In genomic region chr14:92426237-92426636, GRCh38 we compare ENCODE assay signal across 21 cellular contexts.
DNase-seq lines count a peak whose midpoint lies in the region; ATAC-seq and TF ChIP-seq lines count a peak whose summit lies in the region.
"Had no signal": no experiment of that assay in that cellular context is flagged by ENCODE, and none has a peak within 500 bp of the region (broad histone marks: within the 10 kb centered on the region; RNA-seq: fewer than 3 reads in every experiment).

No MANE protein-coding gene starts in this region.

- H2AK5ac ChIP-seq in mesenchymal stem cell (ENCODE audit: low read length, severe bottlenecking) = no peak overlapping the region

- TF ChIP-seq POLR2A in Peyer's patch (IDR thresholded peaks at IDR 0.05) = no peak

- no peak overlapping the region for H3K18ac ChIP-seq in mesenchymal stem cell (ENCODE audit: low read depth in 1 of 2, low read length in 2 of 2)

- 44 to 47% methylated on average over 4 of the region's 4 CpGs for WGBS in heart right ventricle, 2 donors
- WGBS in mesenchymal stem cell = 67% methylated on average over 4 of the region's 4 CpGs

- H2BK5ac ChIP-seq in mesenchymal stem cell (ENCODE audit: low read depth, low read length, poor library complexity, severe bottlenecking) = no peak overlapping the region

- ATAC-seq in left lung (peak; percentile 50), heart right ventricle (no peak)
- ATAC-seq: activated CD4-positive, CD25-positive, alpha-beta regulatory T cell treated with anti-CD3 and anti-CD28 coated beads, Interleukin-2, amount 50 U/mL, for 24 hours; Panc1 had no signal

- peaks cover 28% of the 10 kb centered on the region for H3K4me1 Mint-ChIP-seq in HFFc6 (ENCODE audit: low read depth)

- H3K4me2 ChIP-seq in mesenchymal stem cell (ENCODE audit: low read length, poor library complexity, severe bottlenecking) = no peak overlapping the region
- H3K4me2 ChIP-seq: KMS-11 had no signal

- H4K8ac ChIP-seq in mesenchymal stem cell (ENCODE audit: low read length) = no peak overlapping the region

- H3K27ac ChIP-seq in left lung = peak overlapping the region in 1 of 2 donors; percentile 62
- H3K27ac ChIP-seq in heart right ventricle = no peak overlapping the region
- no peak overlapping the region for H3K27ac ChIP-seq in Peyer's patch
- no peak overlapping the region for H3K27ac ChIP-seq in mesenchymal stem cell (ENCODE audit: low read length, poor library complexity, severe bottlenecking)
- H3K27ac ChIP-seq: esophagus squamous epithelium, KMS-11, skin epidermis had no signal

- peak overlapping the region; percentile 2; the same call in 1 of the 2 replicates for H3K27ac Mint-ChIP-seq in HFFc6
- H3K27ac Mint-ChIP-seq: activated naive CD8-positive, alpha-beta T cell had no signal

- H3K14ac ChIP-seq in mesenchymal stem cell (ENCODE audit: low read length in 2 of 2) = no peak overlapping the region

- no peaks in the 10 kb centered on the region for H3K36me3 ChIP-seq in left lung
- H3K36me3 ChIP-seq in heart right ventricle = no peaks in the 10 kb centered on the region
- H3K36me3 ChIP-seq in Peyer's patch = no peaks in the 10 kb centered on the region
- H3K36me3 ChIP-seq in mesenchymal stem cell (ENCODE audit: control insufficient read depth in 1 of 2, insufficient read depth in 2 of 2, low read depth in 1 of 2, low read length in 2 of 2) = no peaks in the 10 kb centered on the region
- H3K36me3 ChIP-seq: esophagus squamous epithelium had no signal

- DNase-seq in AG08396 (ENCODE audit: low spot score) = peak; percentile 36
- peak; percentile 30 for DNase-seq in HFFc6
- peak; percentile 86 for DNase-seq in astrocyte of the hippocampus (ENCODE audit: low read depth, low spot score)
- no peak for DNase-seq in left lung
- DNase-seq in heart right ventricle = no peak
- DNase-seq in Peyer's patch = no peak
- DNase-seq in NCI-H146 (lab: John Stamatoyannopoulos, UW) = no peak
- DNase-seq in mesenchymal stem cell = no peak
- DNase-seq: activated CD8-positive, alpha-beta memory T cell treated with anti-CD3 and anti-CD28 coated beads, Interleukin-2, amount 50 U/mL, for 4 hours; dermis blood vessel endothelial cell; DMS 273 treated with DMSO at 0.1 percent for 48 hours; esophagus squamous epithelium; mesendoderm; NCI-H1436 treated with DMSO at 0.1 percent for 48 hours; NCI-H510A; T-helper 1 cell had no signal

- no peaks in the 10 kb centered on the region for H3K79me1 ChIP-seq in mesenchymal stem cell (replicated peaks; ENCODE audit: low read length, poor library complexity, severe bottlenecking)

- H3K4ac ChIP-seq in mesenchymal stem cell (ENCODE audit: low read depth in 1 of 2, low read length in 2 of 2) = no peak overlapping the region

- H3K4me1 ChIP-seq in left lung (peaks cover 2 to 10% of the 10 kb centered on the region in 2 donors), heart right ventricle (peaks cover 0 to 7% (median 0%) of the 10 kb centered on the region in 9 donors), Peyer's patch (no peaks in the 10 kb centered on the region), mesenchymal stem cell (ENCODE audit: control insufficient read depth, insufficient read depth, low read depth, low read length) (peaks cover 2% of the 10 kb centered on the region)
- H3K4me1 ChIP-seq: esophagus squamous epithelium had no signal

- H3K4me3 Mint-ChIP-seq in HFFc6 = peak overlapping the region; percentile 10; the same call in 1 of the 2 replicates
- H3K4me3 Mint-ChIP-seq: activated naive CD8-positive, alpha-beta T cell had no signal

- H3K23ac ChIP-seq in mesenchymal stem cell (ENCODE audit: low read length in 2 of 2) = no peak overlapping the region

- intact Hi-C loops in left lung (cut with DNase I) (no loop called here), heart right ventricle (cut with DNase I) (no loop called here)

- no peak overlapping the region for H2BK12ac ChIP-seq in mesenchymal stem cell (ENCODE audit: low read length in 2 of 2)

- H3K9me3 Mint-ChIP-seq in HFFc6 = peaks cover 21% of the 10 kb centered on the region

- no peak overlapping the region for H2AFZ ChIP-seq in mesenchymal stem cell (ENCODE audit: low read depth, low read length)

- TF ChIP-seq CTCF in HFFc6 (IDR thresholded peaks at IDR 0.05) (no peak), left lung (IDR thresholded peaks at IDR 0.05) (no peak), heart right ventricle (IDR thresholded peaks at IDR 0.05) (no peak), Peyer's patch (IDR thresholded peaks at IDR 0.05) (no peak)

- no peak overlapping the region for H3K9ac ChIP-seq in mesenchymal stem cell (ENCODE audit: low read length)
- H3K9ac ChIP-seq: KMS-11 had no signal

- H3K27me3 ChIP-seq in left lung = no peaks in the 10 kb centered on the region
- H3K27me3 ChIP-seq in heart right ventricle = peaks cover 0 to 1% (median 0%) of the 10 kb centered on the region in 7 donors
- no peaks in the 10 kb centered on the region for H3K27me3 ChIP-seq in Peyer's patch
- H3K27me3 ChIP-seq in mesenchymal stem cell (ENCODE audit: control insufficient read depth in 1 of 2, insufficient read depth in 1 of 2, low read length in 2 of 2) = peaks cover 0 to 5% of the 10 kb centered on the region in 2 experiments
- H3K27me3 ChIP-seq: esophagus squamous epithelium had no signal

- peaks cover 13% of the 10 kb centered on the region for H3K36me3 Mint-ChIP-seq in HFFc6 (ENCODE audit: low read depth)
- H3K36me3 Mint-ChIP-seq: activated naive CD8-positive, alpha-beta T cell had no signal

- H3K9me3 ChIP-seq in left lung (no peaks in the 10 kb centered on the region), heart right ventricle (no peaks in the 10 kb centered on the region), Peyer's patch (no peaks in the 10 kb centered on the region), mesenchymal stem cell (ENCODE audit: control insufficient read depth, low read length) (peaks cover 23% of the 10 kb centered on the region)
- H3K9me3 ChIP-seq: esophagus squamous epithelium had no signal

- H3K4me3 ChIP-seq in left lung (no peak overlapping the region), heart right ventricle (no peak overlapping the region), Peyer's patch (no peak overlapping the region), mesenchymal stem cell (ENCODE audit: insufficient read depth in 1 of 2, low read depth in 1 of 2, low read length in 2 of 2) (no peak overlapping the region)
- H3K4me3 ChIP-seq: esophagus squamous epithelium, skin epidermis had no signal

- H4K91ac ChIP-seq in mesenchymal stem cell (ENCODE audit: low read length) = no peak overlapping the region

- no peak overlapping the region for H2BK120ac ChIP-seq in mesenchymal stem cell (ENCODE audit: low read depth, low read length)

- no peak overlapping the region for H2BK15ac ChIP-seq in mesenchymal stem cell (ENCODE audit: low read depth, poor library complexity, severe bottlenecking)

- H3K27me3 Mint-ChIP-seq in HFFc6 (ENCODE audit: insufficient read depth) = peaks cover 8% of the 10 kb centered on the region
- H3K27me3 Mint-ChIP-seq: activated naive CD8-positive, alpha-beta T cell had no signal

Comparison
In these comparisons a context has a peak if more than half of its experiments do, and no peak if none do; other contexts are left out.
1. DNase-seq: peak in AG08396 (single experiment), HFFc6 (single experiment) and astrocyte of the hippocampus (single experiment); none in left lung (0 of 2), heart right ventricle (0 of 2), Peyer's patch (0 of 3), NCI-H146 (single experiment) and mesenchymal stem cell (single experiment).